8 cellular contexts compared by ENCODE assay signal in the genomic region with DNA sequence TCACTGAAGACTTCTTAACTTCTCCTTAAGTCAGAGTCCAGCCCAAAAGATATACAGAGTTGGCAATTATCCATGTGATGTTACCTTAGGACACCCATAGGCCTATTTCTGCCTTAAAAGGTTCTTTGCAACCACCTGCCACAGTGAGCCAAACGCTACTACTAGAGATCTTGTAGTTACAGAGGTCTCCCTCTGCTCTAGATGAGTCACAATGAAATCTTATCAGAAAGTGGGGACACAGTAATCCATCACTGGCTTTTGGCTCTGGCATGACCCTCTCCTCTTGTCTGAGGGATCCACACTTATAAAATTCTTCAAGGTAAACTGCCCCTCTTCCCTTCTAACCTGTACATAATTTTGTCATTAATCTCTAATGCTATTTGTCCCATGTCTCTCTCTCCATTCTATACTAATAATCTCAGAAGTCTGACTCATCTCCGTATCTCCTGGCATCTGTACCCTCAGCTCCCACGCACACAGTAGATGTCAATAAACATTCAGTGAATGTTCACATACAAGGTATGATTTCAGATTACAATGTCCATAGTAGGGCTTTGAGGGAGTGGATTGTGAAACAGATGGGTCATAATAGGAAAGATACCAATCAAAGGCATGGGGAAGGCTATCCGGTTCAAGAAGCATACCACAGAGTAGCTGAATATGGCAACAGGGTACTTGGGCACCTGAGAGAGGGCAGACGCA.
A peak's percentile ranks its signal among the peaks of the same experiment; 100 is the strongest.
DNase-seq lines count a peak whose midpoint lies in the region; ATAC-seq and TF ChIP-seq lines count a peak whose summit lies in the region.

No MANE protein-coding gene starts in this region.

- no peaks in the 10 kb centered on the region for H3K9me3 Mint-ChIP-seq in CD4-positive, CD25-positive, alpha-beta regulatory T cell

- H3K9ac ChIP-seq in mammary epithelial cell (ENCODE audit: insufficient read depth, low read length): no peak overlapping the region

- no peak overlapping the region for H3K4me2 ChIP-seq in mammary epithelial cell (ENCODE audit: insufficient read depth, low read depth, low read length)

- H3K4me3 ChIP-seq in CD4-positive, CD25-positive, alpha-beta regulatory T cell (ENCODE audit: low read depth, low read length): peak overlapping the region; percentile 73
- no peak overlapping the region for H3K4me3 ChIP-seq in mammary epithelial cell (replicated peaks in 1 of 3; ENCODE audit: insufficient read depth in 1 of 3, low read depth in 2 of 3, low read length in 3 of 3)
- H3K4me3 ChIP-seq in left lung: no peak overlapping the region

- H3K4me3 Mint-ChIP-seq in CD4-positive, CD25-positive, alpha-beta regulatory T cell: peak overlapping the region; percentile 12 to 56 (median 50)

- no peaks in the 10 kb centered on the region for H3K36me3 Mint-ChIP-seq in CD4-positive, CD25-positive, alpha-beta regulatory T cell

- peak in 1 of 3 donors; percentile 66 for DNase-seq in CD4-positive, CD25-positive, alpha-beta regulatory T cell
- DNase-seq in mammary epithelial cell: peak; percentile 72
- no peak for DNase-seq in SIG-M5 (lab: John Stamatoyannopoulos, UW)
- no peak for DNase-seq in NCI-H345 (lab: John Stamatoyannopoulos, UW)
- DNase-seq in KBM-7: no peak
- no peak for DNase-seq in left lung

- no peaks in the 10 kb centered on the region for H4K20me1 ChIP-seq in mammary epithelial cell (ENCODE audit: insufficient read depth, low read length)

- BruUV-seq in mammary epithelial cell (replicated peaks; lab: Mats Ljungman, UMichigan): no TSS peak

- peak overlapping the region; percentile 68 for H3K27ac ChIP-seq in CD4-positive, CD25-positive, alpha-beta regulatory T cell (ENCODE audit: insufficient read depth, low read length, poor library complexity, severe bottlenecking)
- H3K27ac ChIP-seq in mammary epithelial cell (ENCODE audit: insufficient read depth, low read depth, low read length) (no peak overlapping the region), left lung (no peak overlapping the region)

- dilution Hi-C loops in mammary epithelial cell (cut with HindIII; ENCODE audit: low sequenced_read_pairs): no loop called here

- H3K4me1 Mint-ChIP-seq in CD4-positive, CD25-positive, alpha-beta regulatory T cell: peaks cover 35 to 96% (median 82%) of the 10 kb centered on the region in 4 donors

- TF ChIP-seq CTCF in mammary epithelial cell (conservative IDR thresholded peaks at IDR 0.05 in 1 of 2, IDR thresholded peaks at IDR 0.05 in 1 of 2; ENCODE audit: extremely low read depth in 1 of 2, insufficient read depth in 1 of 2, low read depth in 1 of 2, low read length in 2 of 2) (no peak), left lung (IDR thresholded peaks at IDR 0.05) (no peak)

- WGBS in mammary epithelial cell (ENCODE audit: low coverage, missing lambda C conversion rate): 90% methylated on average over 5 of the region's 5 CpGs

- peaks cover 67% of the 10 kb centered on the region for H3K4me1 ChIP-seq in CD4-positive, CD25-positive, alpha-beta regulatory T cell (ENCODE audit: control insufficient read depth, insufficient read depth, low read length, poor library complexity, severe bottlenecking)
- H3K4me1 ChIP-seq in mammary epithelial cell (ENCODE audit: insufficient read depth, low read length) (peaks cover 5% of the 10 kb centered on the region), left lung (peaks cover 0 to 4% of the 10 kb centered on the region in 2 donors)

- in situ Hi-C loops in mammary epithelial cell (cut with MboI; ENCODE audit: low sequenced_read_pairs in 2 of 2): no loop called here
- in situ Hi-C loops in KBM-7 (cut with MboI; ENCODE audit: low pct_unique_long_range_greater_than_20kb, low sequenced_read_pairs): no loop called here

- H3K27ac Mint-ChIP-seq in CD4-positive, CD25-positive, alpha-beta regulatory T cell: peak overlapping the region; percentile 79 to 86 (median 79)

- no peak overlapping the region for H2AFZ ChIP-seq in mammary epithelial cell (ENCODE audit: low read depth, low read length)

- CTCF ChIA-PET in mammary epithelial cell (lab: Charles Lee; ENCODE audit: low non-redundant PET): no interaction called here

- peak; percentile 53 to 56 for ATAC-seq in CD4-positive, CD25-positive, alpha-beta regulatory T cell (ENCODE audit: low read depth in 2 of 2)
- ATAC-seq in GM19468 (IDR thresholded peaks at IDR 0.05; ENCODE audit: extremely low read depth, unreplicated experiment) (peak; percentile 10), HG03558 (IDR thresholded peaks at IDR 0.05; ENCODE audit: extremely low read depth, unreplicated experiment) (peak; percentile 18), left lung (no peak)

- H3K79me2 ChIP-seq in mammary epithelial cell (ENCODE audit: insufficient read depth, low read length): no peaks in the 10 kb centered on the region

- no peaks in the 10 kb centered on the region for H3K36me3 ChIP-seq in CD4-positive, CD25-positive, alpha-beta regulatory T cell (ENCODE audit: control insufficient read depth, insufficient read depth, low read length)
- H3K36me3 ChIP-seq in mammary epithelial cell (ENCODE audit: insufficient read depth, low read length) (no peaks in the 10 kb centered on the region), left lung (no peaks in the 10 kb centered on the region)

- no peaks in the 10 kb centered on the region for H3K27me3 Mint-ChIP-seq in CD4-positive, CD25-positive, alpha-beta regulatory T cell

- intact Hi-C loops in mammary epithelial cell (cut with micrococcal nuclease): no loop called here
- intact Hi-C loops in left lung (cut with DNase I): no loop called here

- H3K9me3 ChIP-seq in CD4-positive, CD25-positive, alpha-beta regulatory T cell (ENCODE audit: control insufficient read depth in 2 of 2, low read length in 2 of 2): no peaks in the 10 kb centered on the region
- H3K9me3 ChIP-seq in mammary epithelial cell (replicated peaks; ENCODE audit: insufficient read depth, low read length) (no peaks in the 10 kb centered on the region), left lung (no peaks in the 10 kb centered on the region)

- no peaks in the 10 kb centered on the region for H3K27me3 ChIP-seq in CD4-positive, CD25-positive, alpha-beta regulatory T cell (ENCODE audit: control insufficient read depth, insufficient read depth, low read length)
- no peaks in the 10 kb centered on the region for H3K27me3 ChIP-seq in mammary epithelial cell (ENCODE audit: insufficient read depth, low read length)
- no peaks in the 10 kb centered on the region for H3K27me3 ChIP-seq in left lung
